8 cellular contexts compared by ENCODE assay signal in genomic region chr2:241878007-241878970, GRCh38. TPM values are rescaled to one million over a fixed set of nuclear protein-coding genes. Genes with fewer than 3 reads are reported as not detected.
DNase-seq lines count a peak whose midpoint lies in the region; ATAC-seq and TF ChIP-seq lines count a peak whose summit lies in the region.

No MANE protein-coding gene starts in this region.

- H3K27ac ChIP-seq in caudate nucleus (ENCODE audit: low read depth, low read length) (no peak overlapping the region), left lung (no peak overlapping the region)

- H3K9me3 ChIP-seq in left lung, result no peaks in the 10 kb centered on the region

- H3K4me1 ChIP-seq in left lung, result peaks cover 9 to 19% of the 10 kb centered on the region in 2 donors

- no peaks in the 10 kb centered on the region for H3K36me3 ChIP-seq in left lung

- peak; percentile 51 to 58 for TF ChIP-seq CTCF in left lung (IDR thresholded peaks at IDR 0.05)

- DNase-seq in NCI-H510A treated with DMSO at 0.1 percent for 48 hours (lab: John Stamatoyannopoulos, UW) (peak; percentile 14), NCI-H510A (lab: John Stamatoyannopoulos, UW) (no peak), NCI-H2196 treated with DMSO at 0.1 percent for 48 hours (lab: John Stamatoyannopoulos, UW; ENCODE audit: unreplicated experiment) (peak; percentile 42), caudate nucleus (lab: John Stamatoyannopoulos, UW) (peak in 46 of 61 donors; percentile 13 to 79 (median 40)), left lung (peak in 1 of 2 donors; percentile 91)
- DNase-seq in activated CD4-positive, CD25-positive, alpha-beta regulatory T cell treated with anti-CD3 and anti-CD28 coated beads, Interleukin-2, amount 50 U/mL, for 72 hours, result peak; percentile 84
- peak; percentile 60 to 73 (median 66) for DNase-seq in stimulated activated CD4-positive, alpha-beta T cell treated with anti-CD3 and anti-CD28 coated beads, TNF-alpha, amount 100 ng/mL, for 24 hours (ENCODE audit: low read depth in 3 of 3)

- ATAC-seq in left lung, result peak; percentile 25
- no peak for ATAC-seq in HG02759 (IDR thresholded peaks at IDR 0.05; ENCODE audit: unreplicated experiment)

- intact Hi-C loops in left lung (cut with DNase I), result loop anchor here in 1 of 2 donors (10.0 kb wide), 1 partner anchor 143 kb away; the partner anchor contains the start of gene D2HGDH

- no peaks in the 10 kb centered on the region for H3K27me3 ChIP-seq in left lung

- no peak overlapping the region for H3K4me3 ChIP-seq in left lung

RNA-seq across cellular contexts. Expression of gene RTP5, which starts 8.8 kb away (rescaled TPM):
- under 1 TPM in 1 of 2 donors, not detected in 1; 0.10 TPM for total RNA-seq in left lung

RNA-seq across cellular contexts. Expression of gene PDCD1, which starts 19.6 kb away (rescaled TPM):
- 1 to 10 TPM; 1.1 TPM for total RNA-seq in left lung
